ENCODE assay signal across 10 cellular contexts in genomic region chr20:50913976-50914375, GRCh38. TPM values are rescaled to one million over a fixed set of nuclear protein-coding genes. Genes with fewer than 3 reads are reported as not detected.
DNase-seq lines count a peak whose midpoint lies in the region; ATAC-seq and TF ChIP-seq lines count a peak whose summit lies in the region.
"Had no signal": no experiment of that assay in that cellular context is flagged by ENCODE, and none has a peak within 500 bp of the region (broad histone marks: within the 10 kb centered on the region; RNA-seq: fewer than 3 reads in every experiment).

No MANE protein-coding gene starts in this region.

- H3K9ac ChIP-seq in PC-3 (ENCODE audit: low read length): no peak overlapping the region

- H3K9me3 ChIP-seq in breast epithelium (no peaks in the 10 kb centered on the region), PC-3 (ENCODE audit: low read length) (no peaks in the 10 kb centered on the region), esophagus muscularis mucosa (no peaks in the 10 kb centered on the region)

- H3K27me3 ChIP-seq in breast epithelium: no peaks in the 10 kb centered on the region
- H3K27me3 ChIP-seq in PC-3 (ENCODE audit: low read length): no peaks in the 10 kb centered on the region
- no peaks in the 10 kb centered on the region for H3K27me3 ChIP-seq in esophagus muscularis mucosa

- TF ChIP-seq CTCF in MCF 10A (IDR thresholded peaks at IDR 0.05; ENCODE audit: unreplicated experiment) (no peak), breast epithelium (IDR thresholded peaks at IDR 0.05) (no peak), PC-3 (conservative IDR thresholded peaks at IDR 0.05; ENCODE audit: low read depth, low read length) (no peak), esophagus muscularis mucosa (IDR thresholded peaks at IDR 0.05) (no peak)

- peaks cover 94% of the 10 kb centered on the region for H4K20me1 ChIP-seq in PC-3 (ENCODE audit: low read length)

- POLR2A ChIA-PET in MCF 10A (lab: Yijun Ruan, JAX) (interaction anchor here (0.6 to 6.5 kb wide), 8 partner anchors 14 to 485 kb away, joined by 3 to 87 read pairs (median 18); partner anchors contain the start of genes ADNP, BCAS4, DPM1 and MOCS3), PC-3 (lab: Charles Lee; ENCODE audit: unreplicated experiment) (no interaction called here)

- H3K4me1 ChIP-seq in breast epithelium (peaks cover 0 to 5% of the 10 kb centered on the region in 2 donors), PC-3 (ENCODE audit: insufficient read depth, low read length) (peaks cover 25% of the 10 kb centered on the region), esophagus muscularis mucosa (peaks cover 58 to 93% (median 80%) of the 10 kb centered on the region in 4 donors)

- H3K79me2 ChIP-seq in PC-3 (ENCODE audit: low read length): peaks cover 100% of the 10 kb centered on the region

- H3K9me2 ChIP-seq in PC-3 (replicated peaks; ENCODE audit: low read length): no peaks in the 10 kb centered on the region

- ATAC-seq in PC-3 (peak; percentile 94), HG03025 (IDR thresholded peaks at IDR 0.05; ENCODE audit: low FRiP score, unreplicated experiment) (no peak)
- ATAC-seq in stimulated activated naive CD8-positive, alpha-beta T cell treated with anti-CD3 and anti-CD28 coated beads, Interleukin-15, Interleukin-2, amounts not matched to agents 100 U/mL and 50 U/mL, for 24 hours: peak; percentile 97

- no peak overlapping the region for H2AFZ ChIP-seq in PC-3 (ENCODE audit: low read length)

- peaks cover 58% of the 10 kb centered on the region for H3K4me1 Mint-ChIP-seq in MCF 10A (ENCODE audit: insufficient read depth, unreplicated experiment)

- no peak overlapping the region for H3K4me3 Mint-ChIP-seq in MCF 10A (ENCODE audit: unreplicated experiment)

- TF ChIP-seq POLR2A in breast epithelium (IDR thresholded peaks at IDR 0.05): no peak
- no peak for TF ChIP-seq POLR2A in esophagus muscularis mucosa (IDR thresholded peaks at IDR 0.05; ENCODE audit: low read depth)

- H3K27me3 Mint-ChIP-seq in MCF 10A (ENCODE audit: insufficient read depth, unreplicated experiment): no peaks in the 10 kb centered on the region

- H3K27ac ChIP-seq in breast epithelium (no peak overlapping the region), PC-3 (ENCODE audit: low read length) (no peak overlapping the region), epithelial cell of prostate (peak overlapping the region; percentile 48), esophagus muscularis mucosa (replicated peaks in 1 of 4) (peak overlapping the region in 1 of 4 donors; percentile 20)

- CTCF ChIA-PET in MCF 10A (lab: Yijun Ruan, JAX) (interaction anchor here (0.7 to 4.6 kb wide), 8 partner anchors 12 to 837 kb away, joined by 3 to 39 read pairs (median 4); partner anchors contain the start of genes DPM1 and MOCS3), PC-3 (lab: Charles Lee) (no interaction called here)

- H3K27ac Mint-ChIP-seq in MCF 10A (ENCODE audit: low read depth, unreplicated experiment): peak overlapping the region; percentile 6

- BruUV-seq in MCF 10A (replicated peaks; lab: Mats Ljungman, UMichigan) (no TSS peak), PC-3 (replicated peaks; lab: Mats Ljungman, UMichigan) (no TSS peak)

- DNase-seq in MCF 10A (ENCODE audit: unreplicated experiment): peak; percentile 68
- DNase-seq in breast epithelium (ENCODE audit: low spot score in 2 of 2): no peak
- peak; percentile 67 for DNase-seq in PC-3
- DNase-seq in epithelial cell of prostate (ENCODE audit: low read depth, low spot score): no peak
- no peak for DNase-seq in stimulated activated naive CD8-positive, alpha-beta T cell treated with anti-CD3 and anti-CD28 coated beads, Interleukin-15, Interleukin-2, amounts not matched to agents 100 U/mL and 50 U/mL, for 24 hours
- DNase-seq in esophagus muscularis mucosa (ENCODE audit: extremely low spot score): no peak
- no peak for DNase-seq in NCI-H1092 treated with DMSO at 0.1 percent for 48 hours (lab: John Stamatoyannopoulos, UW)
- DNase-seq: hippocampal formation, T1000 had no signal

- H3K36me3 Mint-ChIP-seq in MCF 10A (ENCODE audit: insufficient read depth, unreplicated experiment): peaks cover 34% of the 10 kb centered on the region

- H3K36me3 ChIP-seq in breast epithelium (no peaks in the 10 kb centered on the region), PC-3 (ENCODE audit: low read depth, low read length) (peaks cover 35% of the 10 kb centered on the region), esophagus muscularis mucosa (no peaks in the 10 kb centered on the region)

- no peaks in the 10 kb centered on the region for H3K9me3 Mint-ChIP-seq in MCF 10A (ENCODE audit: unreplicated experiment)

- H3K4me3 ChIP-seq in breast epithelium (no peak overlapping the region), PC-3 (ENCODE audit: low read length) (no peak overlapping the region), esophagus muscularis mucosa (no peak overlapping the region)

- intact Hi-C loops in MCF 10A (cut with micrococcal nuclease) (no loop called here), breast epithelium (cut with DNase I; ENCODE audit: low total_unique reads) (no loop called here), PC-3 (cut with micrococcal nuclease) (no loop called here), esophagus muscularis mucosa (cut with DNase I) (no loop called here)

- H3F3A ChIP-seq in PC-3 (ENCODE audit: low read length, unreplicated experiment): peaks cover 6% of the 10 kb centered on the region

- no peak overlapping the region for H3K4me2 ChIP-seq in PC-3 (ENCODE audit: low read length)

- TF ChIP-seq EP300 in esophagus muscularis mucosa (IDR thresholded peaks at IDR 0.05): no peak

RNA-seq across cellular contexts. Expression of gene ADNP, which starts 17.3 kb away (rescaled TPM):
- total RNA-seq in MCF 10A (2022) (62.4 and 77.5 TPM in 2 replicates), breast epithelium (10 to 100 TPM; 51.7 to 70.2 (median 60.0) TPM), PC-3 (2014; rRNA removed) (27.5 and 45.0 TPM in 2 replicates), esophagus muscularis mucosa (10 to 100 TPM; 39.1 to 59.8 (median 48.2) TPM)

RNA-seq across cellular contexts. Expression of gene DPM1, which starts 44.4 kb away (rescaled TPM):
- total RNA-seq in MCF 10A (2022) (66.8 and 79.8 TPM in 2 replicates), breast epithelium (10 to 100 TPM; 43.4 to 61.2 (median 53.4) TPM), PC-3 (2014; rRNA removed) (70.7 and 87.0 TPM in 2 replicates), esophagus muscularis mucosa (10 to 100 TPM; 33.6 to 56.3 (median 41.7) TPM)

RNA-seq across cellular contexts. Expression of gene MOCS3, which starts 44.6 kb away (rescaled TPM):
- total RNA-seq in MCF 10A (2022) (5.8 and 6.0 TPM in 2 replicates), breast epithelium (1 to 10 TPM; 4.5 to 6.4 (median 4.9) TPM), PC-3 (2014; rRNA removed) (11.3 and 13.4 TPM in 2 replicates), esophagus muscularis mucosa (1 to 10 TPM; 2.9 to 6.2 (median 4.2) TPM)

Comparison
In these comparisons a context has a peak if more than half of its experiments do, and no peak if none do; other contexts are left out.
1. DNase-seq: peak in MCF 10A (single experiment) and PC-3 (single experiment); none in breast epithelium (0 of 2), epithelial cell of prostate (single experiment), stimulated activated naive CD8-positive, alpha-beta T cell treated with anti-CD3 and anti-CD28 coated beads, Interleukin-15, Interleukin-2, amounts not matched to agents 100 U/mL and 50 U/mL, for 24 hours (single experiment), esophagus muscularis mucosa (single experiment) and NCI-H1092 treated with DMSO at 0.1 percent for 48 hours (single experiment).